ENCODE assay signal across 24 cellular contexts in the genomic region with DNA sequence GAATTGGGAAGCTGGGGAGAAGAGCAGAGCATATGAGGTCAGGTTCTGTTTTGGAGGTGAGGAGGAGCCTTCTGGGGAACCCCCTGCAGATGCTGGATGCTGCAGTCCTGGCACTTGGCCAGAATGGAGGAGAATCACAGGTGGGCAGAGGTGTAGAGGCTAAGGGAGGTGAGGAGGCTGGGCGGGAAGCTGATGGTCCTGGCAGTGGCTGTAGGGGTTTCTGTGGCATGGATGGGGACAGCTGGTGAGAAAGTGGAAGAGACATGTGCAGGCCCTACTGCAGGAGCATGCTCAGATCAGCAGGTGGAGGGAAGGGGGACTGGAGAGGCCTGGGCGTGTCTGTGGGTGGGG.
"Had no signal": no experiment of that assay in that cellular context is flagged by ENCODE, and none has a peak within 500 bp of the region (broad histone marks: within the 10 kb centered on the region; RNA-seq: fewer than 3 reads in every experiment).

No MANE protein-coding gene starts in this region.

- H3K4me1 ChIP-seq: esophagus squamous epithelium, gastroesophageal sphincter, parathyroid adenoma, prostate gland, testis, tibial nerve, upper lobe of right lung had no signal

- H3K79me2 ChIP-seq: parathyroid adenoma had no signal

- H3K27me3 ChIP-seq: gastroesophageal sphincter, right lobe of liver, testis, upper lobe of right lung, vagina had no signal

- H3K27ac ChIP-seq: esophagus squamous epithelium, gastroesophageal sphincter, parathyroid adenoma, prostate gland, testis, tibial nerve, upper lobe of right lung, vagina had no signal

- H3K36me3 ChIP-seq: esophagus squamous epithelium, prostate gland, tibial nerve, upper lobe of right lung, vagina had no signal

- ATAC-seq: effector memory CD8-positive, alpha-beta T cell; gastroesophageal sphincter; left colon; mucosa of descending colon; natural killer cell; stimulated activated naive B cell treated with anti-CD40 and anti-IgM and Interleukin-4, amounts not matched to agents 10 μg/mL and 1 μg/mL and 100 μg/mL, for 72 hours; stimulated activated naive CD8-positive, alpha-beta T cell treated with anti-CD3 and anti-CD28 coated beads, Interleukin-15, amount 100 ng/mL, for 72 hours; upper lobe of right lung had no signal

- H3K9ac ChIP-seq: parathyroid adenoma had no signal

- DNase-seq: effector memory CD8-positive, alpha-beta T cell; esophagus squamous epithelium; foreskin fibroblast; glutamatergic neuron; immature natural killer cell; left colon; natural killer cell; occipital lobe; stimulated activated CD4-positive, alpha-beta T cell treated with anti-CD3 and anti-CD28 coated beads, Interleukin-15, amount 100 ng/mL, for 24 hours; stimulated activated CD4-positive, alpha-beta T cell treated with anti-CD3 and anti-CD28 coated beads, Interleukin-1b, Interleukin-23, amount 100 ng/mL, for 48 hours; stimulated activated CD4-positive, alpha-beta T cell treated with anti-CD3 and anti-CD28 coated beads, Interleukin-4, amount 100 ng/mL, for 24 hours; stimulated activated naive B cell treated with anti-CD40 and anti-IgM and Interleukin-4, amounts not matched to agents 10 μg/mL and 1 μg/mL and 100 μg/mL, for 72 hours; stimulated activated naive CD8-positive, alpha-beta T cell treated with anti-CD3 and anti-CD28 coated beads, Interleukin-15, amount 100 ng/mL, for 72 hours; testis; upper lobe of right lung had no signal

- H3K9me3 ChIP-seq: esophagus squamous epithelium, gastroesophageal sphincter, mucosa of descending colon, prostate gland, right lobe of liver, testis, tibial nerve, upper lobe of right lung, vagina had no signal

- H3K4me3 ChIP-seq: esophagus squamous epithelium, gastroesophageal sphincter, mucosa of descending colon, prostate gland, right lobe of liver, testis, tibial nerve, upper lobe of right lung, vagina had no signal

- FAIRE-seq: colon, keratinocyte had no signal

- H2AFZ ChIP-seq: parathyroid adenoma had no signal
